ENCODE assay signal across 1 cellular context in the genomic region with DNA sequence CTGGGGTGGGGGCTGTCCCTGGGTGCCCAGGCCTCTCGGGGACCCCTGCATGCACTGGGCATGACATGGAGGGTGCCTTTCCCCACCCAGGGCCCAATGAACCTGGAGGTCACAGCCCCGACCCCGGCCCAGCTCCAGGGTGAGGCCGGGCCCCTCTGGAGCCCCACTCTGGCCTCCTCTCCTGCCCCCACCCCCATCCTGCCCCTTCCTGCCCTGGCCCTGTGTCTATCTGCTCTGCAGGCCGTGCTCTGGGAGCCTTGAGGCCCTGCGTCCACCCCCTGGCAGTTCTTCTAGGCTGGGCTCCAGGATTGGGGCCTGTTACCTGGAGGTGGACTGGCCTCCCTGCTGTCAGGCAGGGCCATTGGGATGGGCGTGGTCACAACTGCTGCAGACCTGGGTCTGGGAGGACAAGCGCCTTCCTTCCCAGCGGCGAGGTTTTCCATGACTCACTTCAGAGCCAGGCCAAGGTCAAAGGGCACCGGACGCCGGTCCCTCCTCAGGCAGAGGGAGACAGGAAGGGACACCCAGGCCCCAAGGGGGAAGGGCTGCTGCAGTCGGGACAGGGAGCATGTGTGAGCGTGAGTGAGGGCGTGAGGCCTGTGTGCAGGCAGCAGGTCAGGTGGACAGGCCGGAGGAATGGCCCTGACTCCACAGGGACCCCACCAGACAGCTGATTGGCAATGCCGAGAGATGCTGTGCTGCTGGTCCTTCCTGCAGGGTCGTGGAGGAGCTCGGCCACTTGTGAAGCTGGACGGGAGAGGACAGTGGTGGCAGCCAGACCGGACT.
TF ChIP-seq lines count a peak whose summit lies in the region.

No MANE protein-coding gene starts in this region.

TF ChIP-seq in HepG2, 621 proteins besides CTCF, POLR2A, EP300 and RAD21 (continued from another document and continues in another):
- TF ChIP-seq, protein P1, sequence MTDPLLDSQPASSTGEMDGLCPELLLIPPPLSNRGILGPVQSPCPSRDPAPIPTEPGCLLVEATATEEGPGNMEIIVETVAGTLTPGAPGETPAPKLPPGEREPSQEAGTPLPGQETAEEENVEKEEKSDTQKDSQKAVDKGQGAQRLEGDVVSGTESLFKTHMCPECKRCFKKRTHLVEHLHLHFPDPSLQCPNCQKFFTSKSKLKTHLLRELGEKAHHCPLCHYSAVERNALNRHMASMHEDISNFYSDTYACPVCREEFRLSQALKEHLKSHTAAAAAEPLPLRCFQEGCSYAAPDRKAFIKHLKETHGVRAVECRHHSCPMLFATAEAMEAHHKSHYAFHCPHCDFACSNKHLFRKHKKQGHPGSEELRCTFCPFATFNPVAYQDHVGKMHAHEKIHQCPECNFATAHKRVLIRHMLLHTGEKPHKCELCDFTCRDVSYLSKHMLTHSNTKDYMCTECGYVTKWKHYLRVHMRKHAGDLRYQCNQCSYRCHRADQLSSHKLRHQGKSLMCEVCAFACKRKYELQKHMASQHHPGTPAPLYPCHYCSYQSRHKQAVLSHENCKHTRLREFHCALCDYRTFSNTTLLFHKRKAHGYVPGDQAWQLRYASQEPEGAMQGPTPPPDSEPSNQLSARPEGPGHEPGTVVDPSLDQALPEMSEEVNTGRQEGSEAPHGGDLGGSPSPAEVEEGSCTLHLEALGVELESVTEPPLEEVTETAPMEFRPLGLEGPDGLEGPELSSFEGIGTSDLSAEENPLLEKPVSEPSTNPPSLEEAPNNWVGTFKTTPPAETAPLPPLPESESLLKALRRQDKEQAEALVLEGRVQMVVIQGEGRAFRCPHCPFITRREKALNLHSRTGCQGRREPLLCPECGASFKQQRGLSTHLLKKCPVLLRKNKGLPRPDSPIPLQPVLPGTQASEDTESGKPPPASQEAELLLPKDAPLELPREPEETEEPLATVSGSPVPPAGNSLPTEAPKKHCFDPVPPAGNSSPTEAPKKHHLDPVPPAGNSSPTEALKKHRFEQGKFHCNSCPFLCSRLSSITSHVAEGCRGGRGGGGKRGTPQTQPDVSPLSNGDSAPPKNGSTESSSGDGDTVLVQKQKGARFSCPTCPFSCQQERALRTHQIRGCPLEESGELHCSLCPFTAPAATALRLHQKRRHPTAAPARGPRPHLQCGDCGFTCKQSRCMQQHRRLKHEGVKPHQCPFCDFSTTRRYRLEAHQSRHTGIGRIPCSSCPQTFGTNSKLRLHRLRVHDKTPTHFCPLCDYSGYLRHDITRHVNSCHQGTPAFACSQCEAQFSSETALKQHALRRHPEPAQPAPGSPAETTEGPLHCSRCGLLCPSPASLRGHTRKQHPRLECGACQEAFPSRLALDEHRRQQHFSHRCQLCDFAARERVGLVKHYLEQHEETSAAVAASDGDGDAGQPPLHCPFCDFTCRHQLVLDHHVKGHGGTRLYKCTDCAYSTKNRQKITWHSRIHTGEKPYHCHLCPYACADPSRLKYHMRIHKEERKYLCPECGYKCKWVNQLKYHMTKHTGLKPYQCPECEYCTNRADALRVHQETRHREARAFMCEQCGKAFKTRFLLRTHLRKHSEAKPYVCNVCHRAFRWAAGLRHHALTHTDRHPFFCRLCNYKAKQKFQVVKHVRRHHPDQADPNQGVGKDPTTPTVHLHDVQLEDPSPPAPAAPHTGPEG (CRISPR knock-in tag; IDR thresholded peaks at IDR 0.05): 0 out of 2 replicates have a peak, but pooled peaks have one; percentile 41
- no peak for TF ChIP-seq ZFP1 (CRISPR knock-in tag; IDR thresholded peaks at IDR 0.05)
- peak; percentile 44; the same call in 1 of the 2 replicates for TF ChIP-seq ZNF232 (CRISPR knock-in tag; IDR thresholded peaks at IDR 0.05; ENCODE audit: borderline replicate concordance)
- TF ChIP-seq ZNF776 (CRISPR knock-in tag; IDR thresholded peaks at IDR 0.05): no peak
- TF ChIP-seq, protein P2, sequence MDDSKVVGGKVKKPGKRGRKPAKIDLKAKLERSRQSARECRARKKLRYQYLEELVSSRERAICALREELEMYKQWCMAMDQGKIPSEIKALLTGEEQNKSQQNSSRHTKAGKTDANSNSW (CRISPR knock-in tag; IDR thresholded peaks at IDR 0.05; ENCODE audit: borderline replicate concordance): no peak; the same call in 1 of the 2 replicates
- TF ChIP-seq SMARCE1 (IDR thresholded peaks at IDR 0.05; ENCODE audit: borderline replicate concordance): no peak
- TF ChIP-seq, protein P3, sequence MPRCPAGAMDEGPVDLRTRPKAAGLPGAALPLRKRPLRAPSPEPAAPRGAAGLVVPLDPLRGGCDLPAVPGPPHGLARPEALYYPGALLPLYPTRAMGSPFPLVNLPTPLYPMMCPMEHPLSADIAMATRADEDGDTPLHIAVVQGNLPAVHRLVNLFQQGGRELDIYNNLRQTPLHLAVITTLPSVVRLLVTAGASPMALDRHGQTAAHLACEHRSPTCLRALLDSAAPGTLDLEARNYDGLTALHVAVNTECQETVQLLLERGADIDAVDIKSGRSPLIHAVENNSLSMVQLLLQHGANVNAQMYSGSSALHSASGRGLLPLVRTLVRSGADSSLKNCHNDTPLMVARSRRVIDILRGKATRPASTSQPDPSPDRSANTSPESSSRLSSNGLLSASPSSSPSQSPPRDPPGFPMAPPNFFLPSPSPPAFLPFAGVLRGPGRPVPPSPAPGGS (CRISPR knock-in tag; IDR thresholded peaks at IDR 0.05): peak; percentile 71; the same call in 1 of the 2 replicates
- TF ChIP-seq FOSL1 (CRISPR knock-in tag; IDR thresholded peaks at IDR 0.05; ENCODE audit: borderline replicate concordance): peak; percentile 84; the same call in 1 of the 2 replicates
- no peak for TF ChIP-seq SRSF9 (IDR thresholded peaks at IDR 0.05; ENCODE audit: borderline replicate concordance, insufficient read depth, low read depth, low read length, poor library complexity, severe bottlenecking)
- TF ChIP-seq SP5 (CRISPR knock-in tag; IDR thresholded peaks at IDR 0.05; ENCODE audit: borderline replicate concordance, low read depth): peak; percentile 81
- no peak for TF ChIP-seq ZNF720 (CRISPR knock-in tag; IDR thresholded peaks at IDR 0.05)
- no peak; the same call in 1 of the 2 replicates for TF ChIP-seq ZNF230 (CRISPR knock-in tag; IDR thresholded peaks at IDR 0.05)
- peak; percentile 83; the same call in 1 of the 2 replicates for TF ChIP-seq ZSCAN21 (CRISPR knock-in tag; IDR thresholded peaks at IDR 0.05; ENCODE audit: borderline replicate concordance)
- no peak for TF ChIP-seq NAIF1 (CRISPR knock-in tag; IDR thresholded peaks at IDR 0.05; ENCODE audit: borderline replicate concordance)
- TF ChIP-seq ETV5 (CRISPR knock-in tag; IDR thresholded peaks at IDR 0.05; ENCODE audit: borderline replicate concordance): peak; percentile 98
- no peak for TF ChIP-seq SOX6 (IDR thresholded peaks at IDR 0.05)
- TF ChIP-seq SOX6 (CRISPR knock-in tag; IDR thresholded peaks at IDR 0.05): peak; percentile 73
- no peak for TF ChIP-seq CCDC6 (CRISPR knock-in tag; IDR thresholded peaks at IDR 0.05)
- TF ChIP-seq, protein P4, sequence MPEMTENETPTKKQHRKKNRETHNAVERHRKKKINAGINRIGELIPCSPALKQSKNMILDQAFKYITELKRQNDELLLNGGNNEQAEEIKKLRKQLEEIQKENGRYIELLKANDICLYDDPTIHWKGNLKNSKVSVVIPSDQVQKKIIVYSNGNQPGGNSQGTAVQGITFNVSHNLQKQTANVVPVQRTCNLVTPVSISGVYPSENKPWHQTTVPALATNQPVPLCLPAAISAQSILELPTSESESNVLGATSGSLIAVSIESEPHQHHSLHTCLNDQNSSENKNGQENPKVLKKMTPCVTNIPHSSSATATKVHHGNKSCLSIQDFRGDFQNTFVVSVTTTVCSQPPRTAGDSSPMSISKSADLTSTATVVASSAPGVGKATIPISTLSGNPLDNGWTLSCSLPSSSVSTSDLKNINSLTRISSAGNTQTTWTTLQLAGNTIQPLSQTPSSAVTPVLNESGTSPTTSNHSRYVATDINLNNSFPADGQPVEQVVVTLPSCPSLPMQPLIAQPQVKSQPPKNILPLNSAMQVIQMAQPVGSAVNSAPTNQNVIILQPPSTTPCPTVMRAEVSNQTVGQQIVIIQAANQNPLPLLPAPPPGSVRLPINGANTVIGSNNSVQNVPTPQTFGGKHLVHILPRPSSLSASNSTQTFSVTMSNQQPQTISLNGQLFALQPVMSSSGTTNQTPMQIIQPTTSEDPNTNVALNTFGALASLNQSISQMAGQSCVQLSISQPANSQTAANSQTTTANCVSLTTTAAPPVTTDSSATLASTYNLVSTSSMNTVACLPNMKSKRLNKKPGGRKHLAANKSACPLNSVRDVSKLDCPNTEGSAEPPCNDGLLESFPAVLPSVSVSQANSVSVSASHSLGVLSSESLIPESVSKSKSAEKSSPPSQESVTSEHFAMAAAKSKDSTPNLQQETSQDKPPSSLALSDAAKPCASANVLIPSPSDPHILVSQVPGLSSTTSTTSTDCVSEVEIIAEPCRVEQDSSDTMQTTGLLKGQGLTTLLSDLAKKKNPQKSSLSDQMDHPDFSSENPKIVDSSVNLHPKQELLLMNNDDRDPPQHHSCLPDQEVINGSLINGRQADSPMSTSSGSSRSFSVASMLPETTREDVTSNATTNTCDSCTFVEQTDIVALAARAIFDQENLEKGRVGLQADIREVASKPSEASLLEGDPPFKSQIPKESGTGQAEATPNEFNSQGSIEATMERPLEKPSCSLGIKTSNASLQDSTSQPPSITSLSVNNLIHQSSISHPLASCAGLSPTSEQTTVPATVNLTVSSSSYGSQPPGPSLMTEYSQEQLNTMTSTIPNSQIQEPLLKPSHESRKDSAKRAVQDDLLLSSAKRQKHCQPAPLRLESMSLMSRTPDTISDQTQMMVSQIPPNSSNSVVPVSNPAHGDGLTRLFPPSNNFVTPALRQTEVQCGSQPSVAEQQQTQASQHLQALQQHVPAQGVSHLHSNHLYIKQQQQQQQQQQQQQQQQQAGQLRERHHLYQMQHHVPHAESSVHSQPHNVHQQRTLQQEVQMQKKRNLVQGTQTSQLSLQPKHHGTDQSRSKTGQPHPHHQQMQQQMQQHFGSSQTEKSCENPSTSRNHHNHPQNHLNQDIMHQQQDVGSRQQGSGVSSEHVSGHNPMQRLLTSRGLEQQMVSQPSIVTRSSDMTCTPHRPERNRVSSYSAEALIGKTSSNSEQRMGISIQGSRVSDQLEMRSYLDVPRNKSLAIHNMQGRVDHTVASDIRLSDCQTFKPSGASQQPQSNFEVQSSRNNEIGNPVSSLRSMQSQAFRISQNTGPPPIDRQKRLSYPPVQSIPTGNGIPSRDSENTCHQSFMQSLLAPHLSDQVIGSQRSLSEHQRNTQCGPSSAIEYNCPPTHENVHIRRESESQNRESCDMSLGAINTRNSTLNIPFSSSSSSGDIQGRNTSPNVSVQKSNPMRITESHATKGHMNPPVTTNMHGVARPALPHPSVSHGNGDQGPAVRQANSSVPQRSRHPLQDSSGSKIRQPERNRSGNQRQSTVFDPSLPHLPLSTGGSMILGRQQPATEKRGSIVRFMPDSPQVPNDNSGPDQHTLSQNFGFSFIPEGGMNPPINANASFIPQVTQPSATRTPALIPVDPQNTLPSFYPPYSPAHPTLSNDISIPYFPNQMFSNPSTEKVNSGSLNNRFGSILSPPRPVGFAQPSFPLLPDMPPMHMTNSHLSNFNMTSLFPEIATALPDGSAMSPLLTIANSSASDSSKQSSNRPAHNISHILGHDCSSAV (CRISPR knock-in tag; IDR thresholded peaks at IDR 0.05; ENCODE audit: borderline replicate concordance): no peak
- TF ChIP-seq, protein P5, sequence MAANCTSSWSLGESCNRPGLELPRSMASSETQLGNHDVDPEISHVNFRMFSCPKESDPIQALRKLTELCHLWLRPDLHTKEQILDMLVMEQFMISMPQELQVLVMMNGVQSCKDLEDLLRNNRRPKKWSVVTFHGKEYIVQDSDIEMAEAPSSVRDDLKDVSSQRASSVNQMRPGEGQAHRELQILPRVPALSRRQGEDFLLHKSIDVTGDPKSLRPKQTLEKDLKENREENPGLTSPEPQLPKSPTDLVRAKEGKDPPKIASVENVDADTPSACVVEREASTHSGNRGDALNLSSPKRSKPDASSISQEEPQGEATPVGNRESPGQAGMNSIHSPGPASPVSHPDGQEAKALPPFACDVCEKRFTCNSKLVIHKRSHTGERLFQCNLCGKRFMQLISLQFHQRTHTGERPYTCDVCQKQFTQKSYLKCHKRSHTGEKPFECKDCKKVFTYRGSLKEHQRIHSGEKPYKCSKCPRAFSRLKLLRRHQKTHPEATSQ (CRISPR knock-in tag; IDR thresholded peaks at IDR 0.05; ENCODE audit: borderline replicate concordance): no peak
- TF ChIP-seq, protein P6, sequence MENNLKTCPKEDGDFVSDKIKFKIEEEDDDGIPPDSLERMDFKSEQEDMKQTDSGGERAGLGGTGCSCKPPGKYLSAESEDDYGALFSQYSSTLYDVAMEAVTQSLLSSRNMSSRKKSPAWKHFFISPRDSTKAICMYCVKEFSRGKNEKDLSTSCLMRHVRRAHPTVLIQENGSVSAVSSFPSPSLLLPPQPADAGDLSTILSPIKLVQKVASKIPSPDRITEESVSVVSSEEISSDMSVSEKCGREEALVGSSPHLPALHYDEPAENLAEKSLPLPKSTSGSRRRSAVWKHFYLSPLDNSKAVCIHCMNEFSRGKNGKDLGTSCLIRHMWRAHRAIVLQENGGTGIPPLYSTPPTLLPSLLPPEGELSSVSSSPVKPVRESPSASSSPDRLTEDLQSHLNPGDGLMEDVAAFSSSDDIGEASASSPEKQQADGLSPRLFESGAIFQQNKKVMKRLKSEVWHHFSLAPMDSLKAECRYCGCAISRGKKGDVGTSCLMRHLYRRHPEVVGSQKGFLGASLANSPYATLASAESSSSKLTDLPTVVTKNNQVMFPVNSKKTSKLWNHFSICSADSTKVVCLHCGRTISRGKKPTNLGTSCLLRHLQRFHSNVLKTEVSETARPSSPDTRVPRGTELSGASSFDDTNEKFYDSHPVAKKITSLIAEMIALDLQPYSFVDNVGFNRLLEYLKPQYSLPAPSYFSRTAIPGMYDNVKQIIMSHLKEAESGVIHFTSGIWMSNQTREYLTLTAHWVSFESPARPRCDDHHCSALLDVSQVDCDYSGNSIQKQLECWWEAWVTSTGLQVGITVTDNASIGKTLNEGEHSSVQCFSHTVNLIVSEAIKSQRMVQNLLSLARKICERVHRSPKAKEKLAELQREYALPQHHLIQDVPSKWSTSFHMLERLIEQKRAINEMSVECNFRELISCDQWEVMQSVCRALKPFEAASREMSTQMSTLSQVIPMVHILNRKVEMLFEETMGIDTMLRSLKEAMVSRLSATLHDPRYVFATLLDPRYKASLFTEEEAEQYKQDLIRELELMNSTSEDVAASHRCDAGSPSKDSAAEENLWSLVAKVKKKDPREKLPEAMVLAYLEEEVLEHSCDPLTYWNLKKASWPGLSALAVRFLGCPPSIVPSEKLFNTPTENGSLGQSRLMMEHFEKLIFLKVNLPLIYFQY (CRISPR knock-in tag; IDR thresholded peaks at IDR 0.05; ENCODE audit: borderline replicate concordance): no peak
- TF ChIP-seq YEATS4 (CRISPR knock-in tag; IDR thresholded peaks at IDR 0.05; ENCODE audit: borderline replicate concordance): peak; percentile 48; the same call in 1 of the 2 replicates
- no peak for TF ChIP-seq ZNF441 (CRISPR knock-in tag; IDR thresholded peaks at IDR 0.05; ENCODE audit: borderline replicate concordance)
- TF ChIP-seq, protein P7, sequence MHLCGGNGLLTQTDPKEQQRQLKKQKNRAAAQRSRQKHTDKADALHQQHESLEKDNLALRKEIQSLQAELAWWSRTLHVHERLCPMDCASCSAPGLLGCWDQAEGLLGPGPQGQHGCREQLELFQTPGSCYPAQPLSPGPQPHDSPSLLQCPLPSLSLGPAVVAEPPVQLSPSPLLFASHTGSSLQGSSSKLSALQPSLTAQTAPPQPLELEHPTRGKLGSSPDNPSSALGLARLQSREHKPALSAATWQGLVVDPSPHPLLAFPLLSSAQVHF (CRISPR knock-in tag; IDR thresholded peaks at IDR 0.05): no peak
